1 cellular context compared by ENCODE assay signal in genomic region chr17:30095507-30096244, GRCh38.
TF ChIP-seq lines count a peak whose summit lies in the region.

No MANE protein-coding gene starts in this region.

TF ChIP-seq in HCT116, 20 proteins besides CTCF, POLR2A, EP300 and RAD21 (continued from another document):
- TF ChIP-seq ZBTB33 (IDR thresholded peaks at IDR 0.05; ENCODE audit: extremely low read depth, insufficient replicate concordance, low read length), result no peak
- no peak for TF ChIP-seq ATF3 (IDR thresholded peaks at IDR 0.05)
- TF ChIP-seq YY1 (IDR thresholded peaks at IDR 0.05; ENCODE audit: extremely low read depth, insufficient replicate concordance, low read depth, low read length), result peak; percentile 32
- no peak for TF ChIP-seq EZH2phosphoT487 (IDR thresholded peaks at IDR 0.05; ENCODE audit: borderline replicate concordance)
- TF ChIP-seq MAX (IDR thresholded peaks at IDR 0.05), result no peak
- no peak for TF ChIP-seq TCF7L2 (IDR thresholded peaks at IDR 0.05; ENCODE audit: borderline replicate concordance, extremely low read depth, insufficient read depth, insufficient read length)
- TF ChIP-seq CBX3 (IDR thresholded peaks at IDR 0.05; ENCODE audit: low read depth), result no peak
- no peak for TF ChIP-seq EZH2 (IDR thresholded peaks at IDR 0.05)
- TF ChIP-seq SP1 (IDR thresholded peaks at IDR 0.05; ENCODE audit: low read depth), result no peak
- no peak for TF ChIP-seq ZNF274 (IDR thresholded peaks at IDR 0.05; ENCODE audit: low read depth, low read length)
- TF ChIP-seq JUND (IDR thresholded peaks at IDR 0.05), result no peak; the same call in 1 of the 2 replicates
